In genomic region chr2:101696272-101697123, GRCh38 we compare ENCODE assay signal across 1 cellular context.
TF ChIP-seq lines count a peak whose summit lies in the region.

No MANE protein-coding gene starts in this region.

TF ChIP-seq in H1, 55 proteins besides CTCF, POLR2A, EP300 and RAD21 (continued from another document):
- TF ChIP-seq CTBP2 (IDR thresholded peaks at IDR 0.05; ENCODE audit: borderline replicate concordance, insufficient read depth, insufficient read length, low read length) (peak; percentile 36), RBBP5 (IDR thresholded peaks at IDR 0.05; ENCODE audit: borderline replicate concordance, low read depth, low read length) (0 out of 2 replicates have a peak, but pooled peaks have one; percentile 73), ASH2L (IDR thresholded peaks at IDR 0.05; ENCODE audit: low read length) (peak; percentile 82), SP1 (IDR thresholded peaks at IDR 0.05; ENCODE audit: low read depth, low read length) (peak; percentile 23; the same call in 1 of the 2 replicates), SIN3A (conservative IDR thresholded peaks at IDR 0.05 in 1 of 2, IDR thresholded peaks at IDR 0.05 in 1 of 2; ENCODE audit: low read depth in 1 of 2, low read length in 2 of 2) (0 out of 4 replicates have a peak, but pooled peaks of 1 of the 2 experiments have one; percentile 22)
